ENCODE assay signal across 23 cellular contexts in the genomic region with DNA sequence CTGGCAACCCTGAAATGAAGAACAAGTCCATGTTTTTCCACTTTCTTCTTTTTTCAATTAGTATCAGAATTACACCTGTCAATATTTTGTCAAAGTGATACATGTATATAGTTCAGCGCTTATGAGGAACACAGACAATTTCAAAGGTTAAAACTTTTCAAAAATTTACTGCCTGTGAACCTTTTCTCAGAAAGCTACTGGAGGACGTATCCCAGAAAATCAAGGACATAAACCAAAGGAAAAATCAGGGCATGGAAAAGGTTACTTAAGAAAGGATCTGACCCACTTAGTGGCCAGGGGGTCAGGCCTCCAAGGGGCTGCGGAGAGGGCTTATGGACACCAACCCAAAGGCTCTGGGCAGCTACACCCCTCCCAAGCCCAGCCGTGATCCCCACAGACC.
"Had no signal": no experiment of that assay in that cellular context is flagged by ENCODE, and none has a peak within 500 bp of the region (broad histone marks: within the 10 kb centered on the region; RNA-seq: fewer than 3 reads in every experiment).

No MANE protein-coding gene starts in this region.

- H3K4me3 Mint-ChIP-seq: dendritic cell treated with granulocyte-macrophage colony-stimulating factor and Interleukin-4, amounts not matched to agents 40 ng/mL and 50 ng/mL, for 4 days; effector memory CD8-positive, alpha-beta T cell; endodermal cell; immature natural killer cell; memory B cell had no signal

- H3K4me3 ChIP-seq: colonic mucosa, esophagus muscularis mucosa, gastroesophageal sphincter, heart left ventricle, hepatocyte, left lung, lung, mucosa of descending colon had no signal

- H3K4me1 ChIP-seq: colonic mucosa, esophagus muscularis mucosa, foreskin keratinocyte, gastroesophageal sphincter, heart left ventricle, left lung had no signal

- H3K27ac ChIP-seq: colonic mucosa, epithelial cell of prostate, esophagus muscularis mucosa, foreskin keratinocyte, gastroesophageal sphincter, heart left ventricle, hepatocyte, left lung had no signal

- H3K27ac Mint-ChIP-seq: dendritic cell treated with granulocyte-macrophage colony-stimulating factor and Interleukin-4, amounts not matched to agents 40 ng/mL and 50 ng/mL, for 4 days; effector memory CD8-positive, alpha-beta T cell; endodermal cell; immature natural killer cell; memory B cell had no signal

- H3K36me3 ChIP-seq: colonic mucosa, esophagus muscularis mucosa, gastroesophageal sphincter, heart left ventricle, left lung had no signal

- H3K36me3 Mint-ChIP-seq: immature natural killer cell had no signal

- ATAC-seq: effector memory CD8-positive, alpha-beta T cell; foreskin keratinocyte; gastroesophageal sphincter; heart left ventricle; left cardiac atrium; left lung; left ventricle myocardium superior; mucosa of descending colon had no signal

- H3K27me3 ChIP-seq: colonic mucosa, foreskin keratinocyte, hepatocyte had no signal

- DNase-seq: colonic mucosa; cortex of kidney; effector CD8-positive, alpha-beta T cell; effector memory CD8-positive, alpha-beta T cell; endodermal cell; foreskin keratinocyte; hypothalamus; immature natural killer cell; islet precursor cell; left cardiac atrium; mammary epithelial cell; mesendoderm had no signal

- H3K9me3 ChIP-seq: colonic mucosa had no signal

- H3K4me1 Mint-ChIP-seq: endodermal cell, immature natural killer cell had no signal
